ENCODE assay signal across 1 cellular context in genomic region chr22:41448189-41448808, GRCh38.
TF ChIP-seq lines count a peak whose summit lies in the region.

No MANE protein-coding gene starts in this region.

TF ChIP-seq in HepG2, 621 proteins besides CTCF, POLR2A, EP300 and RAD21 (continued from another document and continues in another):
- TF ChIP-seq PRDM10 (CRISPR knock-in tag; IDR thresholded peaks at IDR 0.05; ENCODE audit: low read depth) = 0 out of 2 replicates have a peak, but pooled peaks have one; percentile 41
- TF ChIP-seq CREB3 (CRISPR knock-in tag; IDR thresholded peaks at IDR 0.05) = no peak
- no peak for TF ChIP-seq CENPBD1 (CRISPR knock-in tag; IDR thresholded peaks at IDR 0.05; ENCODE audit: borderline replicate concordance, low read depth)
- no peak for TF ChIP-seq ZMYM3 (CRISPR knock-in tag; IDR thresholded peaks at IDR 0.05)
- 0 out of 2 replicates have a peak, but pooled peaks have one; percentile 17 for TF ChIP-seq TMF1 (CRISPR knock-in tag; IDR thresholded peaks at IDR 0.05; ENCODE audit: low read depth)
- peak; percentile 86 for TF ChIP-seq ZBTB21 (CRISPR knock-in tag; IDR thresholded peaks at IDR 0.05)
- TF ChIP-seq RBFOX2 (IDR thresholded peaks at IDR 0.05; ENCODE audit: low read depth, low read length) = no peak
- no peak; the same call in 1 of the 2 replicates for TF ChIP-seq ZHX2 (IDR thresholded peaks at IDR 0.05; ENCODE audit: low read depth)
- no peak for TF ChIP-seq ZHX2 (CRISPR knock-in tag; IDR thresholded peaks at IDR 0.05; ENCODE audit: borderline replicate concordance)
- TF ChIP-seq RNF2 (conservative IDR thresholded peaks at IDR 0.05; ENCODE audit: low read depth) = no peak
- no peak for TF ChIP-seq ZNF768 (CRISPR knock-in tag; IDR thresholded peaks at IDR 0.05)
- TF ChIP-seq THAP11 (CRISPR knock-in tag; IDR thresholded peaks at IDR 0.05) = peak; percentile 97
- no peak for TF ChIP-seq ZXDC (CRISPR knock-in tag; IDR thresholded peaks at IDR 0.05)
- TF ChIP-seq SP5 (CRISPR knock-in tag; IDR thresholded peaks at IDR 0.05; ENCODE audit: borderline replicate concordance, low read depth) = peak; percentile 69; the same call in 1 of the 2 replicates
- 0 out of 2 replicates have a peak, but pooled peaks have one; percentile 14 for TF ChIP-seq HDAC2 (CRISPR knock-in tag; IDR thresholded peaks at IDR 0.05)
- TF ChIP-seq ZSCAN22 (CRISPR knock-in tag; IDR thresholded peaks at IDR 0.05) = no peak
- no peak for TF ChIP-seq ZFAT (CRISPR knock-in tag; conservative IDR thresholded peaks at IDR 0.05)
- TF ChIP-seq ZBTB8A (CRISPR knock-in tag; IDR thresholded peaks at IDR 0.05; ENCODE audit: borderline replicate concordance, low read depth) = no peak
- peak; percentile 61 for TF ChIP-seq PRPF4 (IDR thresholded peaks at IDR 0.05; ENCODE audit: low read depth, low read length, poor library complexity, severe bottlenecking)
- no peak for TF ChIP-seq NFIC (IDR thresholded peaks at IDR 0.05; ENCODE audit: low read length)
- TF ChIP-seq PHF20 (CRISPR knock-in tag; IDR thresholded peaks at IDR 0.05) = no peak
- TF ChIP-seq RXRB (CRISPR knock-in tag; IDR thresholded peaks at IDR 0.05; ENCODE audit: borderline replicate concordance) = peak; percentile 63; the same call in 1 of the 2 replicates
- TF ChIP-seq ZNF331 (CRISPR knock-in tag; IDR thresholded peaks at IDR 0.05) = peak; percentile 87
- TF ChIP-seq SOX6 (IDR thresholded peaks at IDR 0.05) = no peak
- peak; percentile 77 for TF ChIP-seq SOX6 (CRISPR knock-in tag; IDR thresholded peaks at IDR 0.05)
- TF ChIP-seq ZNF777 (CRISPR knock-in tag; IDR thresholded peaks at IDR 0.05) = no peak
- no peak; the same call in 1 of the 2 replicates for TF ChIP-seq PPARG (CRISPR knock-in tag; conservative IDR thresholded peaks at IDR 0.05)
- TF ChIP-seq GLMP (CRISPR knock-in tag; IDR thresholded peaks at IDR 0.05; ENCODE audit: borderline replicate concordance) = no peak
- no peak for TF ChIP-seq ZNF326 (CRISPR knock-in tag; IDR thresholded peaks at IDR 0.05; ENCODE audit: borderline replicate concordance)
- peak; percentile 36; the same call in 1 of the 2 replicates for TF ChIP-seq ZNF770 (CRISPR knock-in tag; IDR thresholded peaks at IDR 0.05)
- TF ChIP-seq TERF1 (CRISPR knock-in tag; IDR thresholded peaks at IDR 0.05) = no peak
- TF ChIP-seq AKNA (CRISPR knock-in tag; IDR thresholded peaks at IDR 0.05; ENCODE audit: borderline replicate concordance) = no peak
- peak; percentile 15 for TF ChIP-seq MED8 (CRISPR knock-in tag; IDR thresholded peaks at IDR 0.05; ENCODE audit: insufficient replicate concordance)
- TF ChIP-seq JUND (CRISPR knock-in tag; IDR thresholded peaks at IDR 0.05) = no peak; the same call in 1 of the 2 replicates
